Comparison of ENCODE assay signal across 24 cellular contexts in the genomic region with DNA sequence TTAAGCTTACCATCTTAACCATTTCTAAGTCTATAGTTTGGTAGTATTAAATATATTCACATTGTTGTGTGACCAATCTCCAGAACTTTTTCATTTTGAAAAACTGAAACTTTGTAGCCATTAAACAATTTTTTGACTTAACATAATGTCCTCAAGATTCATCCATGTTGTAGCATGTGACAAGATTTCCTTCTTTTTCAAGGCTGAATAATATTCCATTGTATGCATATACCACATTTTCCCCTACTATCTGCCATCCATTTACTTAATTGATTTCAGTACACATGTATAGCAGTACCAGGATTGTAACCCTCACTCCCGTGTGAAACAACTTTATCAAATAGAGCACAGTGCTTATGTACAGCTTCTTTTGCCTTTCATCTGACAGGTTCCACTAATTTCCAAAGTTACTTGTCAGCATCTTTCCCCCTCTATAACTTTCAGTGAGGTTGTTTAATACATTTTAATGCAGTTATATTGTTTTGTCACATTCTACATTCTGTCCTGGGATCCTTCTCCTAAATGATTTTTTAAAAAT.
"Had no signal": no experiment of that assay in that cellular context is flagged by ENCODE, and none has a peak within 500 bp of the region (broad histone marks: within the 10 kb centered on the region; RNA-seq: fewer than 3 reads in every experiment).

No MANE protein-coding gene starts in this region.

- H3K4me3 Mint-ChIP-seq: activated CD4-positive, alpha-beta memory T cell treated with anti-CD3 and anti-CD28 coated beads, Interleukin-2, amount 10 ng/mL, durations not matched to agents 7 days and 5 days; activated naive CD4-positive, alpha-beta T cell treated with anti-CD3 and anti-CD28 coated beads, Interleukin-2, amount 10 ng/mL, durations not matched to agents 7 days and 5 days; activated T-cell treated with anti-CD3 and anti-CD28 coated beads, Interleukin-2, amount 50 U/mL, for 24 hours; activated T-cell treated with anti-CD3 and anti-CD28 coated beads, Interleukin-2, amount 50 U/mL, for 72 hours had no signal

- H3K27me3 Mint-ChIP-seq: activated naive CD4-positive, alpha-beta T cell treated with anti-CD3 and anti-CD28 coated beads, Interleukin-2, amount 10 ng/mL, durations not matched to agents 7 days and 5 days; activated T-cell treated with anti-CD3 and anti-CD28 coated beads, Interleukin-2, amount 50 U/mL, for 24 hours had no signal

- ATAC-seq: activated T-cell treated with anti-CD3 and anti-CD28 coated beads, Interleukin-2, amount 50 U/mL, for 72 hours; body of pancreas; gastroesophageal sphincter; heart right ventricle had no signal

- H3K27ac Mint-ChIP-seq: activated CD4-positive, alpha-beta memory T cell treated with anti-CD3 and anti-CD28 coated beads, Interleukin-2, amount 10 ng/mL, durations not matched to agents 7 days and 5 days; activated naive CD4-positive, alpha-beta T cell treated with anti-CD3 and anti-CD28 coated beads, Interleukin-2, amount 10 ng/mL, durations not matched to agents 7 days and 5 days; activated T-cell treated with anti-CD3 and anti-CD28 coated beads, Interleukin-2, amount 50 U/mL, for 24 hours; activated T-cell treated with anti-CD3 and anti-CD28 coated beads, Interleukin-2, amount 50 U/mL, for 72 hours had no signal

- DNase-seq: activated CD4-positive, alpha-beta memory T cell treated with anti-CD3 and anti-CD28 coated beads, Interleukin-2, amount 10 ng/mL, durations not matched to agents 7 days and 5 days; activated CD4-positive, alpha-beta T cell treated with anti-CD3 and anti-CD28 coated beads for 48 hours; activated CD4-positive, CD25-positive, alpha-beta regulatory T cell; activated CD4-positive, CD25-positive, alpha-beta regulatory T cell treated with anti-CD3 and anti-CD28 coated beads, Interleukin-2, amount 50 U/mL, for 72 hours; activated CD8-positive, alpha-beta memory T cell treated with anti-CD3 and anti-CD28 coated beads, Interleukin-2, amount 50 U/mL, for 48 hours; activated gamma-delta T cell; activated naive CD4-positive, alpha-beta T cell; activated naive CD4-positive, alpha-beta T cell treated with anti-CD3 and anti-CD28 coated beads, Interleukin-2, amount 10 ng/mL, durations not matched to agents 7 days and 5 days; activated T-cell treated with anti-CD3 and anti-CD28 coated beads for 4 hours; activated T-cell treated with anti-CD3 and anti-CD28 coated beads, Interleukin-2, amount 50 U/mL, for 24 hours; activated T-cell treated with anti-CD3 and anti-CD28 coated beads, Interleukin-2, amount 50 U/mL, for 72 hours; adrenal gland; amygdala; aorta; body of pancreas; caudate nucleus; cerebellar nuclear complex; colonic mucosa; effector CD8-positive, alpha-beta T cell; esophagus squamous epithelium; foreskin melanocyte; heart right ventricle; T-helper 2 cell had no signal
